Comparison of ENCODE assay signal across 21 cellular contexts in genomic region chr11:76703707-76704106, GRCh38. TPM values are rescaled to one million over a fixed set of nuclear protein-coding genes. Genes with fewer than 3 reads are reported as not detected.
A peak's percentile ranks its signal among the peaks of the same experiment; 100 is the strongest.
DNase-seq lines count a peak whose midpoint lies in the region; ATAC-seq, FAIRE-seq and TF ChIP-seq lines count a peak whose summit lies in the region.
"Had no signal": no experiment of that assay in that cellular context is flagged by ENCODE, and none has a peak within 500 bp of the region (broad histone marks: within the 10 kb centered on the region; RNA-seq: fewer than 3 reads in every experiment).

No MANE protein-coding gene starts in this region.

- H3K9ac ChIP-seq in HUES6 (ENCODE audit: low read length), result no peak overlapping the region
- peak overlapping the region in 1 of 2 experiments; percentile 50; a peak in 1 of 4 replicates for H3K9ac ChIP-seq in K562 (ENCODE audit: insufficient read depth in 1 of 2, low read depth in 2 of 2, low read length in 2 of 2)
- H3K9ac ChIP-seq in iPS-20b (ENCODE audit: low read depth, low read length), result peak overlapping the region; percentile 54; the same call in 1 of the 2 replicates

- no peaks in the 10 kb centered on the region for H3K79me2 ChIP-seq in K562 (ENCODE audit: control insufficient read depth, insufficient read depth, low read length)

- H3K4me1 ChIP-seq in HUES6 (ENCODE audit: control insufficient read depth, insufficient read depth, low read length) (peaks cover 42% of the 10 kb centered on the region), K562 (replicated peaks in 1 of 2; ENCODE audit: control insufficient read depth in 2 of 2, insufficient read depth in 2 of 2, low read length in 2 of 2) (peaks cover 62 to 63% of the 10 kb centered on the region in 2 experiments), iPS-20b (ENCODE audit: insufficient read depth, low read length) (peaks cover 12% of the 10 kb centered on the region; the same call in 1 of the 2 replicates)

- no peak for DNase-seq in K562 (ENCODE audit: extremely low read depth in 1 of 4, low spot score in 3 of 4)
- no peak for DNase-seq in T1000 (lab: John Stamatoyannopoulos, UW)
- DNase-seq in NCI-H1105 treated with DMSO at 0.1 percent for 48 hours (lab: John Stamatoyannopoulos, UW), result no peak
- no peak for DNase-seq in T-helper 2 cell
- DNase-seq: BE2C; CD4-positive, alpha-beta memory T cell; COR-L47; DMS153; DMS79 treated with DMSO at 0.1 percent for 48 hours; EL; KBM-7 had no signal

- ATAC-seq in K562 (no peak), GM18907 (IDR thresholded peaks at IDR 0.05; ENCODE audit: unreplicated experiment) (no peak)
- ATAC-seq: A549 had no signal

- WGBS in K562 (ENCODE audit: insufficient coverage, low coverage, missing lambda C conversion rate), result 82% methylated on average over 1 of the region's 1 CpG

- no peak for FAIRE-seq in K562 (lab: Jason Lieb, UNC)
- FAIRE-seq: A549, D721Med, G401.6, GM12891, GM19239 had no signal

- intact Hi-C loops in K562 (cut with micrococcal nuclease), result no loop called here

- H3K4me3 ChIP-seq in HUES6 (ENCODE audit: low read depth, low read length) (no peak overlapping the region), K562 (no peak overlapping the region), iPS-20b (ENCODE audit: low read length) (peak overlapping the region; percentile 33; the same call in 1 of the 2 replicates)
- H3K4me3 ChIP-seq: A549 had no signal

- H3K9me1 ChIP-seq in K562 (ENCODE audit: control insufficient read depth, insufficient read depth, low read length), result peaks cover 3% of the 10 kb centered on the region

- TF ChIP-seq CTCF in K562 (IDR thresholded peaks at IDR 0.05 in 2 of 3, conservative IDR thresholded peaks at IDR 0.05 in 1 of 3; ENCODE audit: insufficient read depth in 2 of 3, low read depth in 1 of 3, low read length in 3 of 3), result no peak

- TF ChIP-seq POLR2A in K562 (conservative IDR thresholded peaks at IDR 0.05), result no peak

- H4K20me1 ChIP-seq in K562 (replicated peaks; ENCODE audit: control insufficient read depth, insufficient read depth, low read length), result no peaks in the 10 kb centered on the region

- peaks cover 4% of the 10 kb centered on the region; the same call in 1 of the 2 replicates for H3K9me3 ChIP-seq in HUES6 (ENCODE audit: control insufficient read depth, insufficient read depth, low read depth, low read length)
- 0 out of 2 replicates have a peak, but pooled peaks cover 3% of the 10 kb centered on the region for H3K9me3 ChIP-seq in K562 (replicated peaks; ENCODE audit: control insufficient read depth, insufficient read depth, low read depth, low read length)
- H3K9me3 ChIP-seq in iPS-20b (ENCODE audit: insufficient read depth, low read depth, low read length), result peaks cover 7% of the 10 kb centered on the region; the same call in 1 of the 2 replicates
- H3K9me3 ChIP-seq: BE2C had no signal

- peak overlapping the region; percentile 32; the same call in 1 of the 2 replicates for H2AFZ ChIP-seq in K562 (ENCODE audit: low read depth, low read length)

- POLR2A ChIA-PET in K562 (lab: Yijun Ruan, JAX), result no interaction called here

- CTCF ChIA-PET in K562 (lab: Yijun Ruan, JAX; ENCODE audit: low intra/inter-chr PET ratio), result no interaction called here

- no peak for TF ChIP-seq EP300 in K562 (IDR thresholded peaks at IDR 0.05; ENCODE audit: low read length)

- H3K27me3 ChIP-seq in HUES6 (ENCODE audit: control insufficient read depth, insufficient read depth, low read length), result no peaks in the 10 kb centered on the region
- no peaks in the 10 kb centered on the region for H3K27me3 ChIP-seq in K562 (ENCODE audit: control insufficient read depth in 2 of 2, insufficient read depth in 2 of 2, low read length in 2 of 2)
- H3K27me3 ChIP-seq in iPS-20b (ENCODE audit: insufficient read depth, low read length), result no peaks in the 10 kb centered on the region
- H3K27me3 ChIP-seq: BE2C had no signal

- TF ChIP-seq RAD21 in K562 (CRISPR knock-in tag; conservative IDR thresholded peaks at IDR 0.05 in 1 of 2, IDR thresholded peaks at IDR 0.05 in 1 of 2), result no peak

- in situ Hi-C loops in K562 (cut with MboI), result no loop called here

- H3K27ac ChIP-seq in HUES6 (ENCODE audit: low read depth, low read length) (peak overlapping the region; percentile 26), K562 (ENCODE audit: extremely low read depth, low read depth, low read length) (peak overlapping the region; percentile 90; the same call in 2 of the 3 replicates), iPS-20b (ENCODE audit: low read length) (peak overlapping the region; percentile 91)
- H3K27ac ChIP-seq: C4-2B had no signal

- H3K36me3 ChIP-seq in HUES6 (ENCODE audit: control insufficient read depth, insufficient read depth, low read length) (no peaks in the 10 kb centered on the region), K562 (ENCODE audit: control insufficient read depth, insufficient read depth, low read length) (no peaks in the 10 kb centered on the region), iPS-20b (ENCODE audit: insufficient read depth, low read depth, low read length) (no peaks in the 10 kb centered on the region)
- H3K36me3 ChIP-seq: BE2C had no signal

- BruUV-seq in K562 (replicated peaks; lab: Mats Ljungman, UMichigan), result no TSS peak

- peak overlapping the region; percentile 66; the same call in 1 of the 2 replicates for H3K4me2 ChIP-seq in K562 (ENCODE audit: insufficient read depth, low read length)
- H3K4me2 ChIP-seq: A549 had no signal

TF ChIP-seq in K562, 482 proteins besides CTCF, POLR2A, EP300 and RAD21:
- TF ChIP-seq NR2C2 (CRISPR knock-in tag; IDR thresholded peaks at IDR 0.05) (no peak), NR2C2 (tag; IDR thresholded peaks at IDR 0.05) (no peak), ZNF121 (CRISPR knock-in tag; conservative IDR thresholded peaks at IDR 0.05) (peak; percentile 72; the same call in 1 of the 2 replicates)

RNA-seq across cellular contexts. Expression of gene LRRC32, which starts 33.2 kb away (rescaled TPM):
- 0.21 and 0.65 TPM in 2 replicates for total RNA-seq in K562 (2011; cell fraction: chromatin; rRNA removed; ENCODE audit: low replicate concordance)
- 0.79 and 1.3 TPM in 2 replicates for total RNA-seq in K562 (2011; cell fraction: nucleolus; rRNA removed)
- 0.76 and 0.81 TPM in 2 replicates for total RNA-seq in K562 (2011; cell fraction: nucleoplasm; rRNA removed)
- total RNA-seq in K562 (2014; rRNA removed) (0.16 and 0.50 TPM in 2 replicates), K562 (2014; rRNA removed; fragmentation: Illumina TruSeq; extraction: Trizol) (0.16 TPM in 1 of 2 replicates, not detected in the other), K562 (2015; rRNA removed; fragmentation: Illumina TruSeq; extraction: Trizol) (not detected in 2 replicates), K562 (2021) (0.20 and 0.31 TPM in 2 replicates)
- polyA plus RNA-seq in K562 (2011; rRNA removed) (0.10 and 0.47 TPM in 2 replicates), K562 (2014; fragmentation: Illumina TruSeq; extraction: Trizol) (0.18 and 0.44 TPM in 2 replicates), K562 (2014; fragmentation: Nextera tagmentation; extraction: Ambion mirVana) (not detected), K562 (2014; rRNA removed) (0.08 TPM in 1 of 2 replicates, not detected in the other)
- 0.44 and 0.48 TPM in 2 replicates for polyA plus RNA-seq in K562 (2011; cell fraction: cytosol; rRNA removed)
- 0.41 and 0.63 TPM in 2 replicates for polyA plus RNA-seq in K562 (2011; cell fraction: nucleus; rRNA removed)
- polyA plus RNA-seq in K562 (2012), result 0.12 and 0.65 TPM in 2 replicates
- 0.53 and 0.57 TPM in 2 replicates for polyA minus RNA-seq in K562 (2011; rRNA and poly(A)+ RNA removed)
- polyA minus RNA-seq in K562 (2011; cell fraction: cytosol; rRNA and poly(A)+ RNA removed), result 0.55 and 0.67 TPM in 2 replicates
- polyA minus RNA-seq in K562 (2011; cell fraction: nucleus; rRNA and poly(A)+ RNA removed), result 0.13 and 0.56 TPM in 2 replicates
- total RNA-seq: HT-29 had no signal

Comparison
In these comparisons a context has a peak if more than half of its experiments do, and no peak if none do; other contexts are left out.
1. H3K27ac ChIP-seq: peak in every context shown above with its lines; median percentile 91 in iPS-20b; 90 in K562; 26 in HUES6.